17 cellular contexts compared by ENCODE assay signal in genomic region chr1:188062456-188062855, GRCh38.
DNase-seq lines count a peak whose midpoint lies in the region; ATAC-seq, FAIRE-seq and TF ChIP-seq lines count a peak whose summit lies in the region.
"Had no signal": no experiment of that assay in that cellular context is flagged by ENCODE, and none has a peak within 500 bp of the region (broad histone marks: within the 10 kb centered on the region; RNA-seq: fewer than 3 reads in every experiment).

No MANE protein-coding gene starts in this region.

- no peak overlapping the region for H3K27ac ChIP-seq in IMR-90 (ENCODE audit: insufficient read depth, low read length)
- H3K27ac ChIP-seq in astrocyte (ENCODE audit: low read depth, low read length): no peak overlapping the region
- H3K27ac ChIP-seq in fibroblast of lung (ENCODE audit: insufficient read depth, low read length): no peak overlapping the region
- no peak overlapping the region for H3K27ac ChIP-seq in tibial artery
- H3K27ac ChIP-seq: BLaER1 treated with 17β-estradiol and CSF1 and Interleukin-3, amounts not matched to agents 10 nM and 100 nM had no signal

- POLR2A ChIA-PET in IMR-90 (lab: Charles Lee; ENCODE audit: unreplicated experiment): no interaction called here

- H4K8ac ChIP-seq in IMR-90 (ENCODE audit: low read depth in 2 of 2, low read length in 2 of 2): no peak overlapping the region

- no peaks in the 10 kb centered on the region for H4K20me1 ChIP-seq in IMR-90 (ENCODE audit: insufficient read depth, low read length)
- H4K20me1 ChIP-seq in astrocyte (ENCODE audit: insufficient read depth, low read length): no peaks in the 10 kb centered on the region
- H4K20me1 ChIP-seq in fibroblast of lung (ENCODE audit: control insufficient read depth, extremely low read depth, insufficient read depth, low read length): no peaks in the 10 kb centered on the region
- H4K20me1 ChIP-seq: BLaER1 treated with 17β-estradiol and CSF1 and Interleukin-3, amounts not matched to agents 10 nM and 100 nM had no signal

- H3K9me3 ChIP-seq in IMR-90 (ENCODE audit: control insufficient read depth, insufficient read depth, low read length) (no peaks in the 10 kb centered on the region; the same call in 1 of the 2 replicates), astrocyte (ENCODE audit: insufficient read depth, low read depth, low read length) (no peaks in the 10 kb centered on the region), fibroblast of lung (ENCODE audit: control insufficient read depth, insufficient read depth, low read depth, low read length) (no peaks in the 10 kb centered on the region), tibial artery (no peaks in the 10 kb centered on the region)

- no peaks in the 10 kb centered on the region for H3K9me1 ChIP-seq in IMR-90 (ENCODE audit: insufficient read depth, low read length)

- H2AK9ac ChIP-seq in IMR-90 (replicated peaks; ENCODE audit: low read depth, low read length, poor library complexity): no peak overlapping the region

- no peak for FAIRE-seq in astrocyte (lab: Jason Lieb, UNC)

- no peak overlapping the region for H3K4me3 Mint-ChIP-seq in astrocyte (ENCODE audit: unreplicated experiment)
- H3K4me3 Mint-ChIP-seq: CD8-positive, alpha-beta T cell had no signal

- BruUV-seq in IMR-90 (replicated peaks; lab: Mats Ljungman, UMichigan): no TSS peak

- no peak overlapping the region for H3K14ac ChIP-seq in IMR-90 (replicated peaks; ENCODE audit: low read depth, low read length)

- H3K9me3 Mint-ChIP-seq in astrocyte (ENCODE audit: unreplicated experiment): peaks cover 4% of the 10 kb centered on the region

- H3K36me3 ChIP-seq in IMR-90 (ENCODE audit: control insufficient read depth, insufficient read depth, low read length): no peaks in the 10 kb centered on the region
- no peaks in the 10 kb centered on the region for H3K36me3 ChIP-seq in astrocyte (ENCODE audit: insufficient read depth, low read length)
- H3K36me3 ChIP-seq in fibroblast of lung (ENCODE audit: control insufficient read depth, insufficient read depth, low read length): no peaks in the 10 kb centered on the region
- H3K36me3 ChIP-seq in tibial artery: no peaks in the 10 kb centered on the region
- H3K36me3 ChIP-seq: BLaER1 treated with 17β-estradiol and CSF1 and Interleukin-3, amounts not matched to agents 10 nM and 100 nM had no signal

- no peaks in the 10 kb centered on the region for H3K79me2 ChIP-seq in astrocyte (ENCODE audit: insufficient read depth, low read length)
- no peaks in the 10 kb centered on the region for H3K79me2 ChIP-seq in fibroblast of lung (ENCODE audit: control insufficient read depth, insufficient read depth, low read length)

- no peak overlapping the region for H2BK20ac ChIP-seq in IMR-90 (ENCODE audit: low read depth, low read length)

- H3K36me3 Mint-ChIP-seq in astrocyte (ENCODE audit: low read depth, unreplicated experiment): no peaks in the 10 kb centered on the region
- H3K36me3 Mint-ChIP-seq: CD8-positive, alpha-beta T cell had no signal

- no peak overlapping the region for H2BK15ac ChIP-seq in IMR-90 (ENCODE audit: low read depth, low read length)

- no peak overlapping the region for H3K18ac ChIP-seq in IMR-90 (ENCODE audit: low read depth, low read length)

- H2AFZ ChIP-seq in IMR-90 (replicated peaks; ENCODE audit: low read length, poor library complexity) (no peak overlapping the region), astrocyte (ENCODE audit: low read depth, low read length) (no peak overlapping the region), fibroblast of lung (ENCODE audit: low read length) (no peak overlapping the region)

- H2AK5ac ChIP-seq in IMR-90 (ENCODE audit: low read depth, low read length): no peak overlapping the region

- H3K27ac Mint-ChIP-seq in astrocyte (ENCODE audit: unreplicated experiment): no peak overlapping the region
- H3K27ac Mint-ChIP-seq: CD8-positive, alpha-beta T cell had no signal

- H3K4ac ChIP-seq in IMR-90 (ENCODE audit: low read depth, low read length): no peak overlapping the region

- in situ Hi-C loops in IMR-90 (cut with MboI; ENCODE audit: low sequenced_read_pairs): no loop called here

- no peak for TF ChIP-seq POLR2A in IMR-90 (IDR thresholded peaks at IDR 0.05; ENCODE audit: low read depth, low read length)

- no peak overlapping the region for H3K56ac ChIP-seq in IMR-90 (ENCODE audit: extremely low read depth, insufficient read depth, low read length)

- H3K27me3 ChIP-seq in IMR-90 (ENCODE audit: control insufficient read depth, insufficient read depth, low read length) (no peaks in the 10 kb centered on the region), astrocyte (ENCODE audit: insufficient read depth, low read length) (no peaks in the 10 kb centered on the region), fibroblast of lung (ENCODE audit: control insufficient read depth, insufficient read depth, low read length) (no peaks in the 10 kb centered on the region), tibial artery (no peaks in the 10 kb centered on the region)
- H3K27me3 ChIP-seq: BLaER1 treated with 17β-estradiol and CSF1 and Interleukin-3, amounts not matched to agents 10 nM and 100 nM had no signal

- ATAC-seq in IMR-90 (ENCODE audit: low read depth) (peak; percentile 35), HG03469 (IDR thresholded peaks at IDR 0.05; ENCODE audit: unreplicated experiment) (no peak)
- ATAC-seq: CD8-positive, alpha-beta T cell; SK-N-SH treated with all-trans-retinoic acid at 6 μM for 48 hours had no signal

- H3K4me1 ChIP-seq in IMR-90 (ENCODE audit: control insufficient read depth, insufficient read depth, low read length): no peaks in the 10 kb centered on the region
- no peaks in the 10 kb centered on the region for H3K4me1 ChIP-seq in astrocyte (ENCODE audit: insufficient read depth, low read length)
- H3K4me1 ChIP-seq in fibroblast of lung (ENCODE audit: control insufficient read depth, extremely low read depth, insufficient read depth, low read length): no peaks in the 10 kb centered on the region
- no peaks in the 10 kb centered on the region for H3K4me1 ChIP-seq in tibial artery
- H3K4me1 ChIP-seq: BLaER1 treated with 17β-estradiol and CSF1 and Interleukin-3, amounts not matched to agents 10 nM and 100 nM had no signal

- H3K23ac ChIP-seq in IMR-90 (ENCODE audit: low read depth, low read length): no peak overlapping the region

- CTCF ChIA-PET in IMR-90 (lab: Yijun Ruan, JAX): no interaction called here

- H3K79me1 ChIP-seq in IMR-90 (ENCODE audit: low read depth in 1 of 2, low read length in 2 of 2): no peaks in the 10 kb centered on the region

- H3K4me2 ChIP-seq in IMR-90 (ENCODE audit: low read depth, low read length) (no peak overlapping the region), astrocyte (ENCODE audit: low read length) (no peak overlapping the region), fibroblast of lung (ENCODE audit: extremely low read depth, insufficient read depth, low read length) (no peak overlapping the region)
- H3K4me2 ChIP-seq: BLaER1 treated with 17β-estradiol and CSF1 and Interleukin-3, amounts not matched to agents 10 nM and 100 nM had no signal

- TF ChIP-seq CTCF in IMR-90 (conservative IDR thresholded peaks at IDR 0.05; ENCODE audit: low read depth, low read length): no peak
- no peak for TF ChIP-seq CTCF in astrocyte (IDR thresholded peaks at IDR 0.05; ENCODE audit: insufficient read depth, low read depth, low read length)
- TF ChIP-seq CTCF in fibroblast of lung (conservative IDR thresholded peaks at IDR 0.05 in 1 of 2, IDR thresholded peaks at IDR 0.05 in 1 of 2; ENCODE audit: low read depth in 1 of 2, low read length in 2 of 2): no peak
- no peak for TF ChIP-seq CTCF in tibial artery (IDR thresholded peaks at IDR 0.05)

- no peak overlapping the region for H4K91ac ChIP-seq in IMR-90 (ENCODE audit: insufficient read depth, low read depth, low read length)

- peak; percentile 49 for DNase-seq in IMR-90
- peak; percentile 12 for DNase-seq in astrocyte (ENCODE audit: low read depth)
- DNase-seq in fibroblast of lung (ENCODE audit: low read depth in 2 of 2): peak; percentile 24 to 43
- DNase-seq in smooth muscle cell of the brain vasculature (ENCODE audit: low read depth, low spot score): peak; percentile 37
- no peak for DNase-seq in NCI-H2029 treated with DMSO at 0.1 percent for 48 hours (lab: John Stamatoyannopoulos, UW)
- DNase-seq in tibial artery: no peak
- DNase-seq: CD8-positive, alpha-beta T cell; DMS79; MM.1S; NCI-H1092 treated with DMSO at 0.1 percent for 48 hours; NCI-H2107; NCI-H524 treated with DMSO at 0.1 percent for 48 hours; RPMI8226; SHP77 treated with DMSO at 0.1 percent for 48 hours had no signal

- no peak overlapping the region for H4K5ac ChIP-seq in IMR-90 (ENCODE audit: low read depth, low read length)

- H3K4me1 Mint-ChIP-seq in astrocyte (ENCODE audit: low read depth, unreplicated experiment): no peaks in the 10 kb centered on the region

- dilution Hi-C loops in IMR-90 (cut with HindIII; ENCODE audit: low sequenced_read_pairs, unreplicated experiment): no loop called here

- H3K9ac ChIP-seq in IMR-90 (ENCODE audit: low read depth, low read length) (no peak overlapping the region), astrocyte (ENCODE audit: low read length) (no peak overlapping the region), fibroblast of lung (ENCODE audit: insufficient read depth, low read length) (no peak overlapping the region)
- H3K9ac ChIP-seq: BLaER1 treated with 17β-estradiol and CSF1 and Interleukin-3, amounts not matched to agents 10 nM and 100 nM had no signal

- intact Hi-C loops in IMR-90 (cut with micrococcal nuclease) (no loop called here), tibial artery (cut with DNase I; ENCODE audit: low total_unique reads) (no loop called here)

- H2BK120ac ChIP-seq in IMR-90 (ENCODE audit: low read depth, low read length): no peak overlapping the region

- WGBS in IMR-90 (ENCODE audit: extremely low coverage in 2 of 2, insufficient read length in 1 of 2), 2 experiments: no CpG with 5 or more reads among the region's 1 CpG

- H3K4me3 ChIP-seq in IMR-90 (ENCODE audit: insufficient read depth, low read depth, low read length): no peak overlapping the region
- H3K4me3 ChIP-seq in astrocyte (ENCODE audit: insufficient read depth, low read depth, low read length): no peak overlapping the region
- H3K4me3 ChIP-seq in fibroblast of lung (replicated peaks in 1 of 4; ENCODE audit: control extremely low read depth in 1 of 4, insufficient read depth in 1 of 4, low read depth in 3 of 4, low read length in 4 of 4): no peak overlapping the region
- no peak overlapping the region for H3K4me3 ChIP-seq in tibial artery
- H3K4me3 ChIP-seq: BLaER1 treated with 17β-estradiol and CSF1 and Interleukin-3, amounts not matched to agents 10 nM and 100 nM had no signal

- no peak overlapping the region for H2BK5ac ChIP-seq in IMR-90 (ENCODE audit: low read depth, low read length, poor library complexity, severe bottlenecking)

- no peaks in the 10 kb centered on the region for H3K27me3 Mint-ChIP-seq in astrocyte (ENCODE audit: low read depth, unreplicated experiment)

- no peak for TF ChIP-seq RAD21 in IMR-90 (IDR thresholded peaks at IDR 0.05; ENCODE audit: low read length)

TF ChIP-seq in IMR-90, 13 proteins besides CTCF, POLR2A, EP300 and RAD21:
- TF ChIP-seq MAFK (IDR thresholded peaks at IDR 0.05; ENCODE audit: low read depth, low read length) (no peak), CEBPB (IDR thresholded peaks at IDR 0.05; ENCODE audit: low read depth, low read length) (peak; percentile 14; the same call in 1 of the 2 replicates), NFE2L2 (IDR thresholded peaks at IDR 0.05; ENCODE audit: low read depth, low read length) (no peak)

Comparison
In these comparisons a context has a peak if more than half of its experiments do, and no peak if none do; other contexts are left out.
1. DNase-seq: peak in IMR-90 (single experiment), astrocyte (single experiment), fibroblast of lung (2 of 2) and smooth muscle cell of the brain vasculature (single experiment); none in NCI-H2029 treated with DMSO at 0.1 percent for 48 hours (single experiment) and tibial artery (0 of 2).